8 cellular contexts compared by ENCODE assay signal in genomic region chr1:39158330-39159086, GRCh38. TPM values are rescaled to one million over a fixed set of nuclear protein-coding genes. Genes with fewer than 3 reads are reported as not detected.
DNase-seq lines count a peak whose midpoint lies in the region; ATAC-seq and TF ChIP-seq lines count a peak whose summit lies in the region.

No MANE protein-coding gene starts in this region.

- no peak overlapping the region for H3K27ac ChIP-seq in endodermal cell (ENCODE audit: low read depth, low read length)

- H3K9me3 ChIP-seq in ES-I3 (ENCODE audit: control insufficient read depth, insufficient read depth, low read length) (no peaks in the 10 kb centered on the region), endodermal cell (ENCODE audit: control insufficient read depth, low read length) (no peaks in the 10 kb centered on the region)

- POLR2A ChIA-PET in naive thymus-derived CD8-positive, alpha-beta T cell (lab: Charles Lee): no interaction called here

- peaks cover 60% of the 10 kb centered on the region for H3K4me1 Mint-ChIP-seq in endodermal cell
- H3K4me1 Mint-ChIP-seq in nephron progenitor cell: peaks cover 70% of the 10 kb centered on the region
- H3K4me1 Mint-ChIP-seq in naive thymus-derived CD8-positive, alpha-beta T cell: peaks cover 4 to 10% (median 4%) of the 10 kb centered on the region in 4 donors

- H3K4me3 Mint-ChIP-seq in endodermal cell (peak overlapping the region; percentile 73), nephron progenitor cell (peak overlapping the region; percentile 69)
- no peak overlapping the region for H3K4me3 Mint-ChIP-seq in naive thymus-derived CD8-positive, alpha-beta T cell

- H3K4me3 ChIP-seq in endodermal cell (ENCODE audit: low read length): peak overlapping the region; percentile 74

- no peaks in the 10 kb centered on the region for H3K27me3 Mint-ChIP-seq in endodermal cell (ENCODE audit: insufficient read depth)
- H3K27me3 Mint-ChIP-seq in nephron progenitor cell (ENCODE audit: low read depth, poor library complexity): no peaks in the 10 kb centered on the region
- peaks cover 0 to 5% (median 0%) of the 10 kb centered on the region in 5 donors for H3K27me3 Mint-ChIP-seq in naive thymus-derived CD8-positive, alpha-beta T cell

- H3K9ac ChIP-seq in ES-I3 (ENCODE audit: low read depth, low read length) (peak overlapping the region; percentile 54), endodermal cell (ENCODE audit: extremely low read depth, low read length, poor library complexity, severe bottlenecking) (peak overlapping the region; percentile 27)

- no peaks in the 10 kb centered on the region for H3K27me3 ChIP-seq in endodermal cell (ENCODE audit: control insufficient read depth, insufficient read depth, low read length, poor library complexity, severe bottlenecking)

- no peaks in the 10 kb centered on the region for H3K9me3 Mint-ChIP-seq in endodermal cell
- no peaks in the 10 kb centered on the region for H3K9me3 Mint-ChIP-seq in nephron progenitor cell
- H3K9me3 Mint-ChIP-seq in naive thymus-derived CD8-positive, alpha-beta T cell: no peaks in the 10 kb centered on the region

- TF ChIP-seq CTCF in endodermal cell (conservative IDR thresholded peaks at IDR 0.05) (no peak), nephron progenitor cell (IDR thresholded peaks at IDR 0.05) (no peak)

- DNase-seq in NCI-H2196 (lab: John Stamatoyannopoulos, UW; ENCODE audit: unreplicated experiment) (peak; percentile 70), endodermal cell (peak; percentile 85), nephron progenitor cell (peak; percentile 26), T-helper 9 cell (no peak)
- no peak for DNase-seq in naive thymus-derived CD8-positive, alpha-beta T cell

- H3K36me3 Mint-ChIP-seq in endodermal cell (ENCODE audit: low read depth) (peaks cover 3% of the 10 kb centered on the region), nephron progenitor cell (ENCODE audit: low read depth) (peaks cover 15% of the 10 kb centered on the region)
- H3K36me3 Mint-ChIP-seq in naive thymus-derived CD8-positive, alpha-beta T cell: peaks cover 0 to 1% (median 0%) of the 10 kb centered on the region in 3 donors

- H3K27ac Mint-ChIP-seq in endodermal cell: peak overlapping the region; percentile 96
- peak overlapping the region; percentile 89 for H3K27ac Mint-ChIP-seq in nephron progenitor cell
- no peak overlapping the region for H3K27ac Mint-ChIP-seq in naive thymus-derived CD8-positive, alpha-beta T cell

- H3K4me1 ChIP-seq in ES-I3 (ENCODE audit: insufficient read depth, low read length) (peaks cover 50% of the 10 kb centered on the region), endodermal cell (ENCODE audit: control insufficient read depth, insufficient read depth, low read length) (peaks cover 34% of the 10 kb centered on the region)

- no peak for ATAC-seq in GM18517 (IDR thresholded peaks at IDR 0.05; ENCODE audit: unreplicated experiment)
- ATAC-seq in GM21423 (IDR thresholded peaks at IDR 0.05; ENCODE audit: unreplicated experiment): no peak
- no peak for ATAC-seq in naive thymus-derived CD8-positive, alpha-beta T cell

- 38 to 45% methylated on average over 9 to 11 of the region's 11 CpGs for WGBS in endodermal cell (ENCODE audit: insufficient coverage in 1 of 2, insufficient read length in 1 of 2), 2 experiments

- H3K36me3 ChIP-seq in ES-I3 (ENCODE audit: insufficient read depth, low read length) (0 out of 2 replicates have a peak, but pooled peaks cover 1% of the 10 kb centered on the region), endodermal cell (ENCODE audit: control insufficient read depth, insufficient read depth, low read length) (no peaks in the 10 kb centered on the region)

RNA-seq across cellular contexts. Expression of gene MACF1, which starts 46.0 kb away (rescaled TPM):
- total RNA-seq in endodermal cell: 100 to 1,000 TPM; 214 to 251 TPM
- 89.7 TPM for polyA plus RNA-seq in endodermal cell (2013, experiment 1 of 2)
- 102 TPM for polyA plus RNA-seq in endodermal cell (2013, experiment 2 of 2)
- 100 to 1,000 TPM; 215 to 222 TPM for total RNA-seq in naive thymus-derived CD8-positive, alpha-beta T cell
- polyA plus RNA-seq in naive thymus-derived CD8-positive, alpha-beta T cell: 10 to 100 TPM; 13.4 to 60.8 (median 14.7) TPM

Comparison
In these comparisons a context has a peak if more than half of its experiments do, and no peak if none do; other contexts are left out.
1. DNase-seq: peak in NCI-H2196 (single experiment), endodermal cell (single experiment) and nephron progenitor cell (single experiment); none in T-helper 9 cell (single experiment) and naive thymus-derived CD8-positive, alpha-beta T cell (0 of 10).
2. H3K27ac Mint-ChIP-seq: peak in endodermal cell (single experiment) and nephron progenitor cell (single experiment); none in naive thymus-derived CD8-positive, alpha-beta T cell (0 of 10).
3. H3K4me3 Mint-ChIP-seq: peak in endodermal cell (single experiment) and nephron progenitor cell (single experiment); none in naive thymus-derived CD8-positive, alpha-beta T cell (0 of 10).